In the genomic region with DNA sequence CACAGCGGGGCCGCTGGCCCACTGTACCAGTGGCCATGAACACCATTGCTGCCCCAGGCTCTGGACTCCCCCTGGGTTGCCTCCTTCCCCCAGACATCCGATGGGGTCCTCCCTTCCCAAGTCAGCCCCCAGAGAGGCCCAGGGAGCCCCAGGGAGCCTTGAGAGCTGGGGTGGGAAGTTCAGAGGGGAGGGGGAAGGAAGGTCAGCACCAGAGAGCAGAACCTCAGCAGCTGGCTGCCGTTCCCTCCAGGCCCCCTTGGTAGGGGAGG, we compare ENCODE assay signal across 1 cellular context.
TF ChIP-seq lines count a peak whose summit lies in the region.

No MANE protein-coding gene starts in this region.

TF ChIP-seq in K562, 482 proteins besides CTCF, POLR2A, EP300 and RAD21:
- peak; percentile 67 for TF ChIP-seq PRDM10 (IDR thresholded peaks at IDR 0.05; ENCODE audit: partially characterized antibody)
- 0 out of 2 replicates have a peak, but pooled peaks have one; percentile 25 for TF ChIP-seq FOXK1 (CRISPR knock-in tag; IDR thresholded peaks at IDR 0.05; ENCODE audit: borderline replicate concordance)
- 0 out of 2 replicates have a peak, but pooled peaks have one; percentile 2 for TF ChIP-seq TAF15 (IDR thresholded peaks at IDR 0.05; ENCODE audit: low read depth, low read length)
- TF ChIP-seq POLR2B (IDR thresholded peaks at IDR 0.05; ENCODE audit: low read depth, partially characterized antibody) = peak; percentile 38
- TF ChIP-seq, protein P1, sequence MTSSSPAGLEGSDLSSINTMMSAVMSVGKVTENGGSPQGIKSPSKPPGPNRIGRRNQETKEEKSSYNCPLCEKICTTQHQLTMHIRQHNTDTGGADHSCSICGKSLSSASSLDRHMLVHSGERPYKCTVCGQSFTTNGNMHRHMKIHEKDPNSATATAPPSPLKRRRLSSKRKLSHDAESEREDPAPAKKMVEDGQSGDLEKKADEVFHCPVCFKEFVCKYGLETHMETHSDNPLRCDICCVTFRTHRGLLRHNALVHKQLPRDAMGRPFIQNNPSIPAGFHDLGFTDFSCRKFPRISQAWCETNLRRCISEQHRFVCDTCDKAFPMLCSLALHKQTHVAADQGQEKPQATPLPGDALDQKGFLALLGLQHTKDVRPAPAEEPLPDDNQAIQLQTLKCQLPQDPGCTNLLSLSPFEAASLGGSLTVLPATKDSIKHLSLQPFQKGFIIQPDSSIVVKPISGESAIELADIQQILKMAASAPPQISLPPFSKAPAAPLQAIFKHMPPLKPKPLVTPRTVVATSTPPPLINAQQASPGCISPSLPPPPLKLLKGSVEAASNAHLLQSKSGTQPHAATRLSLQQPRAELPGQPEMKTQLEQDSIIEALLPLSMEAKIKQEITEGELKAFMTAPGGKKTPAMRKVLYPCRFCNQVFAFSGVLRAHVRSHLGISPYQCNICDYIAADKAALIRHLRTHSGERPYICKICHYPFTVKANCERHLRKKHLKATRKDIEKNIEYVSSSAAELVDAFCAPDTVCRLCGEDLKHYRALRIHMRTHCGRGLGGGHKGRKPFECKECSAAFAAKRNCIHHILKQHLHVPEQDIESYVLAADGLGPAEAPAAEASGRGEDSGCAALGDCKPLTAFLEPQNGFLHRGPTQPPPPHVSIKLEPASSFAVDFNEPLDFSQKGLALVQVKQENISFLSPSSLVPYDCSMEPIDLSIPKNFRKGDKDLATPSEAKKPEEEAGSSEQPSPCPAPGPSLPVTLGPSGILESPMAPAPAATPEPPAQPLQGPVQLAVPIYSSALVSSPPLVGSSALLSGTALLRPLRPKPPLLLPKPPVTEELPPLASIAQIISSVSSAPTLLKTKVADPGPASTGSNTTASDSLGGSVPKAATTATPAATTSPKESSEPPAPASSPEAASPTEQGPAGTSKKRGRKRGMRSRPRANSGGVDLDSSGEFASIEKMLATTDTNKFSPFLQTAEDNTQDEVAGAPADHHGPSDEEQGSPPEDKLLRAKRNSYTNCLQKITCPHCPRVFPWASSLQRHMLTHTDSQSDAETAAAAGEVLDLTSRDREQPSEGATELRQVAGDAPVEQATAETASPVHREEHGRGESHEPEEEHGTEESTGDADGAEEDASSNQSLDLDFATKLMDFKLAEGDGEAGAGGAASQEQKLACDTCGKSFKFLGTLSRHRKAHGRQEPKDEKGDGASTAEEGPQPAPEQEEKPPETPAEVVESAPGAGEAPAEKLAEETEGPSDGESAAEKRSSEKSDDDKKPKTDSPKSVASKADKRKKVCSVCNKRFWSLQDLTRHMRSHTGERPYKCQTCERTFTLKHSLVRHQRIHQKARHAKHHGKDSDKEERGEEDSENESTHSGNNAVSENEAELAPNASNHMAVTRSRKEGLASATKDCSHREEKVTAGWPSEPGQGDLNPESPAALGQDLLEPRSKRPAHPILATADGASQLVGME (CRISPR knock-in tag; IDR thresholded peaks at IDR 0.05) = no peak
- TF ChIP-seq CAMTA2 (CRISPR knock-in tag; conservative IDR thresholded peaks at IDR 0.05) = no peak
- TF ChIP-seq HNRNPL (IDR thresholded peaks at IDR 0.05; ENCODE audit: low read depth, low read length) = 0 out of 2 replicates have a peak, but pooled peaks have one; percentile 10
- TF ChIP-seq, protein P2, sequence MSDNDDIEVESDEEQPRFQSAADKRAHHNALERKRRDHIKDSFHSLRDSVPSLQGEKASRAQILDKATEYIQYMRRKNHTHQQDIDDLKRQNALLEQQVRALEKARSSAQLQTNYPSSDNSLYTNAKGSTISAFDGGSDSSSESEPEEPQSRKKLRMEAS (CRISPR knock-in tag; IDR thresholded peaks at IDR 0.05) = 0 out of 2 replicates have a peak, but pooled peaks have one; percentile 21
- TF ChIP-seq ZBTB7A (IDR thresholded peaks at IDR 0.05; ENCODE audit: borderline replicate concordance, control insufficient read depth, low read depth, low read length) = peak; percentile 72
- 0 out of 2 replicates have a peak, but pooled peaks have one; percentile 31 for TF ChIP-seq FOXP4 (CRISPR knock-in tag; IDR thresholded peaks at IDR 0.05; ENCODE audit: borderline replicate concordance)
- TF ChIP-seq PHF8 (IDR thresholded peaks at IDR 0.05; ENCODE audit: borderline replicate concordance, low read length) = peak; percentile 35; the same call in 1 of the 2 replicates
- TF ChIP-seq, protein P3, sequence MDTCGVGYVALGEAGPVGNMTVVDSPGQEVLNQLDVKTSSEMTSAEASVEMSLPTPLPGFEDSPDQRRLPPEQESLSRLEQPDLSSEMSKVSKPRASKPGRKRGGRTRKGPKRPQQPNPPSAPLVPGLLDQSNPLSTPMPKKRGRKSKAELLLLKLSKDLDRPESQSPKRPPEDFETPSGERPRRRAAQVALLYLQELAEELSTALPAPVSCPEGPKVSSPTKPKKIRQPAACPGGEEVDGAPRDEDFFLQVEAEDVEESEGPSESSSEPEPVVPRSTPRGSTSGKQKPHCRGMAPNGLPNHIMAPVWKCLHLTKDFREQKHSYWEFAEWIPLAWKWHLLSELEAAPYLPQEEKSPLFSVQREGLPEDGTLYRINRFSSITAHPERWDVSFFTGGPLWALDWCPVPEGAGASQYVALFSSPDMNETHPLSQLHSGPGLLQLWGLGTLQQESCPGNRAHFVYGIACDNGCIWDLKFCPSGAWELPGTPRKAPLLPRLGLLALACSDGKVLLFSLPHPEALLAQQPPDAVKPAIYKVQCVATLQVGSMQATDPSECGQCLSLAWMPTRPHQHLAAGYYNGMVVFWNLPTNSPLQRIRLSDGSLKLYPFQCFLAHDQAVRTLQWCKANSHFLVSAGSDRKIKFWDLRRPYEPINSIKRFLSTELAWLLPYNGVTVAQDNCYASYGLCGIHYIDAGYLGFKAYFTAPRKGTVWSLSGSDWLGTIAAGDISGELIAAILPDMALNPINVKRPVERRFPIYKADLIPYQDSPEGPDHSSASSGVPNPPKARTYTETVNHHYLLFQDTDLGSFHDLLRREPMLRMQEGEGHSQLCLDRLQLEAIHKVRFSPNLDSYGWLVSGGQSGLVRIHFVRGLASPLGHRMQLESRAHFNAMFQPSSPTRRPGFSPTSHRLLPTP (IDR thresholded peaks at IDR 0.05; ENCODE audit: borderline replicate concordance, extremely low read depth, insufficient read length) = no peak
TF ChIP-seq in K562: peak in this region for 9.
